19 cellular contexts compared by ENCODE assay signal in the genomic region with DNA sequence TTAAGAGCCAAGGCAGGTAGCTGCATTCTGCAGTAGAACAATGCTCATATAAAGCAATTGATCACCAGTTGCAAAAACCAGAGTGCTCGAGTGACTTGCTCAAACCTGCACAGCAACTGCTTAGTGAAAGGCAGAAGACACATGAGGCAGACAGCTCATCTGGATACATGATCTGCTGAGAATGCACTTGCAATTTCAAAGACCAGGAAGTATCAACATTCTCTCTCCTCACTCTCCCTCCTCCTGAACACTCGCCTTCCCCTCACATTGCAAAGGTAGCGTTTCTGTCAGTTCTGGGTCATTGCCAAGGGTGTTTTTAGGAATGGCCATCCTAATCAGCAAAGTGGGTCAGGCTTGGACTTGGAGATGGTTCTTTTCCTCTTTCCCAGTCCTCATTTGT.
A peak's percentile ranks its signal among the peaks of the same experiment; 100 is the strongest.
DNase-seq lines count a peak whose midpoint lies in the region; ATAC-seq and TF ChIP-seq lines count a peak whose summit lies in the region.
"Had no signal": no experiment of that assay in that cellular context is flagged by ENCODE, and none has a peak within 500 bp of the region (broad histone marks: within the 10 kb centered on the region; RNA-seq: fewer than 3 reads in every experiment).

No MANE protein-coding gene starts in this region.

- no peak overlapping the region for H3K9ac ChIP-seq in BLaER1

- H3K4me1 ChIP-seq in BLaER1, result peaks cover 46% of the 10 kb centered on the region

- DNase-seq in ELF-1 (ENCODE audit: low read depth, low spot score) (peak; percentile 21), left colon (no peak), NCI-H510A treated with DMSO at 0.1 percent for 48 hours (lab: John Stamatoyannopoulos, UW) (no peak)
- DNase-seq: activated naive CD4-positive, alpha-beta T cell treated with anti-CD3 and anti-CD28 coated beads, Interleukin-2, amount 50 U/mL, for 16 hours; BE2C; effector memory CD4-positive, alpha-beta T cell; EL; midbrain; NCI-H1092 treated with DMSO at 0.1 percent for 48 hours; ovary; SHP77; T-helper 9 cell; tibial artery had no signal

- no peaks in the 10 kb centered on the region for H3K27me3 ChIP-seq in BLaER1
- H3K27me3 ChIP-seq: BE2C, cardiac muscle cell, ovary, tibial artery had no signal

- no peak overlapping the region for H3K4me3 ChIP-seq in BLaER1
- H3K4me3 ChIP-seq: cardiac muscle cell, ovary, tibial artery had no signal

- H3K36me3 ChIP-seq in BLaER1, result no peaks in the 10 kb centered on the region
- H3K36me3 ChIP-seq: BE2C, cardiac muscle cell, ovary, tibial artery had no signal

- no peaks in the 10 kb centered on the region for H3K9me3 ChIP-seq in BLaER1
- H3K9me3 ChIP-seq: BE2C, ovary, tibial artery had no signal

- no peaks in the 10 kb centered on the region for H4K20me1 ChIP-seq in BLaER1

- intact Hi-C loops in left colon (cut with DNase I, micrococcal nuclease), result no loop called here

- H3K4me2 ChIP-seq in BLaER1, result peak overlapping the region; percentile 38; the same call in 1 of the 2 replicates

- no peak overlapping the region for H3K27ac ChIP-seq in BLaER1
- H3K27ac ChIP-seq: cardiac muscle cell, ovary, tibial artery had no signal

- ATAC-seq in left colon (peak; percentile 42), GM21515 (IDR thresholded peaks at IDR 0.05; ENCODE audit: unreplicated experiment) (no peak), GM21528 (IDR thresholded peaks at IDR 0.05; ENCODE audit: low FRiP score, unreplicated experiment) (no peak), HG02870 (IDR thresholded peaks at IDR 0.05; ENCODE audit: unreplicated experiment) (no peak)

TF ChIP-seq in PFSK-1, 5 proteins besides CTCF, POLR2A, EP300 and RAD21:
- TF ChIP-seq TAF1 (IDR thresholded peaks at IDR 0.05; ENCODE audit: borderline replicate concordance, insufficient read depth, low read length), result no peak
- peak; percentile 55; the same call in 1 of the 2 replicates for TF ChIP-seq SIN3A (IDR thresholded peaks at IDR 0.05; ENCODE audit: borderline replicate concordance, insufficient read depth, low read length)
- TF ChIP-seq, protein P1, sequence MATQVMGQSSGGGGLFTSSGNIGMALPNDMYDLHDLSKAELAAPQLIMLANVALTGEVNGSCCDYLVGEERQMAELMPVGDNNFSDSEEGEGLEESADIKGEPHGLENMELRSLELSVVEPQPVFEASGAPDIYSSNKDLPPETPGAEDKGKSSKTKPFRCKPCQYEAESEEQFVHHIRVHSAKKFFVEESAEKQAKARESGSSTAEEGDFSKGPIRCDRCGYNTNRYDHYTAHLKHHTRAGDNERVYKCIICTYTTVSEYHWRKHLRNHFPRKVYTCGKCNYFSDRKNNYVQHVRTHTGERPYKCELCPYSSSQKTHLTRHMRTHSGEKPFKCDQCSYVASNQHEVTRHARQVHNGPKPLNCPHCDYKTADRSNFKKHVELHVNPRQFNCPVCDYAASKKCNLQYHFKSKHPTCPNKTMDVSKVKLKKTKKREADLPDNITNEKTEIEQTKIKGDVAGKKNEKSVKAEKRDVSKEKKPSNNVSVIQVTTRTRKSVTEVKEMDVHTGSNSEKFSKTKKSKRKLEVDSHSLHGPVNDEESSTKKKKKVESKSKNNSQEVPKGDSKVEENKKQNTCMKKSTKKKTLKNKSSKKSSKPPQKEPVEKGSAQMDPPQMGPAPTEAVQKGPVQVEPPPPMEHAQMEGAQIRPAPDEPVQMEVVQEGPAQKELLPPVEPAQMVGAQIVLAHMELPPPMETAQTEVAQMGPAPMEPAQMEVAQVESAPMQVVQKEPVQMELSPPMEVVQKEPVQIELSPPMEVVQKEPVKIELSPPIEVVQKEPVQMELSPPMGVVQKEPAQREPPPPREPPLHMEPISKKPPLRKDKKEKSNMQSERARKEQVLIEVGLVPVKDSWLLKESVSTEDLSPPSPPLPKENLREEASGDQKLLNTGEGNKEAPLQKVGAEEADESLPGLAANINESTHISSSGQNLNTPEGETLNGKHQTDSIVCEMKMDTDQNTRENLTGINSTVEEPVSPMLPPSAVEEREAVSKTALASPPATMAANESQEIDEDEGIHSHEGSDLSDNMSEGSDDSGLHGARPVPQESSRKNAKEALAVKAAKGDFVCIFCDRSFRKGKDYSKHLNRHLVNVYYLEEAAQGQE (IDR thresholded peaks at IDR 0.05; ENCODE audit: insufficient read depth in 1 of 2, low read depth in 2 of 2, low read length in 2 of 2), result peak in 1 of 2 experiments; percentile 21; a peak in 1 of 4 replicates
TF ChIP-seq in PFSK-1: peak in this region for 2.
